ENCODE assay signal across 1 cellular context in genomic region chr6:30541515-30542403, GRCh38.
TF ChIP-seq lines count a peak whose summit lies in the region.

No MANE protein-coding gene starts in this region.

TF ChIP-seq in HepG2, 621 proteins besides CTCF, POLR2A, EP300 and RAD21 (continues in another document):
- TF ChIP-seq BHLHE40 (IDR thresholded peaks at IDR 0.05; ENCODE audit: low read length) (no peak), ZNF101 (CRISPR knock-in tag; IDR thresholded peaks at IDR 0.05; ENCODE audit: borderline replicate concordance, low read depth) (no peak), HES4 (CRISPR knock-in tag; IDR thresholded peaks at IDR 0.05; ENCODE audit: borderline replicate concordance) (no peak), ZNF350 (CRISPR knock-in tag; IDR thresholded peaks at IDR 0.05; ENCODE audit: borderline replicate concordance, low read depth) (peak; percentile 55; the same call in 1 of the 2 replicates), ZNF383 (CRISPR knock-in tag; IDR thresholded peaks at IDR 0.05; ENCODE audit: borderline replicate concordance) (no peak), SAP130 (CRISPR knock-in tag; IDR thresholded peaks at IDR 0.05; ENCODE audit: low read depth) (peak; percentile 78), ARID4A (CRISPR knock-in tag; IDR thresholded peaks at IDR 0.05; ENCODE audit: borderline replicate concordance) (peak; percentile 54; the same call in 1 of the 2 replicates), NBN (conservative IDR thresholded peaks at IDR 0.05) (no peak), LCORL (IDR thresholded peaks at IDR 0.05) (no peak), LCORL (CRISPR knock-in tag; IDR thresholded peaks at IDR 0.05) (0 out of 2 replicates have a peak, but pooled peaks have one; percentile 20), MIER3 (CRISPR knock-in tag; IDR thresholded peaks at IDR 0.05; ENCODE audit: borderline replicate concordance) (0 out of 2 replicates have a peak, but pooled peaks have one; percentile 17), PITX1 (CRISPR knock-in tag; IDR thresholded peaks at IDR 0.05) (no peak), TFAP4 (IDR thresholded peaks at IDR 0.05; ENCODE audit: borderline replicate concordance, low read depth) (no peak), GATAD2A (CRISPR knock-in tag; IDR thresholded peaks at IDR 0.05) (peak; percentile 50), SP5 (CRISPR knock-in tag; IDR thresholded peaks at IDR 0.05; ENCODE audit: borderline replicate concordance, low read depth) (peak; percentile 52; the same call in 1 of the 2 replicates), ZNF788 (CRISPR knock-in tag; IDR thresholded peaks at IDR 0.05; ENCODE audit: borderline replicate concordance) (peak; percentile 26; the same call in 1 of the 2 replicates), KMT2B (CRISPR knock-in tag; IDR thresholded peaks at IDR 0.05) (0 out of 2 replicates have a peak, but pooled peaks have one; percentile 34), KLF9 (CRISPR knock-in tag; IDR thresholded peaks at IDR 0.05; ENCODE audit: low read depth) (peak; percentile 85; the same call in 1 of the 2 replicates), ZNF850 (CRISPR knock-in tag; conservative IDR thresholded peaks at IDR 0.05) (no peak), MIXL1 (CRISPR knock-in tag; IDR thresholded peaks at IDR 0.05) (peak; percentile 69; the same call in 1 of the 2 replicates), HMGXB4 (CRISPR knock-in tag; IDR thresholded peaks at IDR 0.05; ENCODE audit: borderline replicate concordance in 1 of 2, low read depth in 1 of 2) (peak; percentile 43 to 75; a peak in 3 of 4 replicates), ZNF570 (CRISPR knock-in tag; IDR thresholded peaks at IDR 0.05; ENCODE audit: borderline replicate concordance) (no peak), YEATS2 (CRISPR knock-in tag; IDR thresholded peaks at IDR 0.05; ENCODE audit: borderline replicate concordance) (peak; percentile 48; the same call in 1 of the 2 replicates), SSRP1 (CRISPR knock-in tag; IDR thresholded peaks at IDR 0.05) (no peak), ELF3 (CRISPR knock-in tag; IDR thresholded peaks at IDR 0.05) (peak; percentile 66; the same call in 1 of the 2 replicates), ZMAT3 (CRISPR knock-in tag; conservative IDR thresholded peaks at IDR 0.05) (0 out of 2 replicates have a peak, but pooled peaks have one; percentile 43), XRCC5 (optimal IDR thresholded peaks at IDR 0.05; ENCODE audit: low read length) (peak; percentile 91), ZNF317 (CRISPR knock-in tag; IDR thresholded peaks at IDR 0.05) (no peak), SOX5 (CRISPR knock-in tag; IDR thresholded peaks at IDR 0.05; ENCODE audit: borderline replicate concordance) (peak; percentile 26; the same call in 1 of the 2 replicates), ZNF670 (CRISPR knock-in tag; IDR thresholded peaks at IDR 0.05; ENCODE audit: borderline replicate concordance) (0 out of 2 replicates have a peak, but pooled peaks have one; percentile 27), NFKBIZ (CRISPR knock-in tag; IDR thresholded peaks at IDR 0.05) (no peak), RXRB (CRISPR knock-in tag; IDR thresholded peaks at IDR 0.05; ENCODE audit: borderline replicate concordance) (peak; percentile 21; the same call in 1 of the 2 replicates), ZSCAN9 (CRISPR knock-in tag; IDR thresholded peaks at IDR 0.05; ENCODE audit: borderline replicate concordance) (0 out of 2 replicates have a peak, but pooled peaks have one; percentile 36), MAFK (conservative IDR thresholded peaks at IDR 0.05 in 1 of 2, IDR thresholded peaks at IDR 0.05 in 1 of 2; ENCODE audit: low read length in 2 of 2) (no peak), SMYD3 (CRISPR knock-in tag; IDR thresholded peaks at IDR 0.05) (peak; percentile 35; the same call in 1 of the 2 replicates), ZNF138 (CRISPR knock-in tag; IDR thresholded peaks at IDR 0.05; ENCODE audit: low read depth) (no peak), FOXK1 (CRISPR knock-in tag; IDR thresholded peaks at IDR 0.05; ENCODE audit: borderline replicate concordance, low read depth) (peak; percentile 3; the same call in 1 of the 2 replicates), KLF12 (CRISPR knock-in tag; IDR thresholded peaks at IDR 0.05; ENCODE audit: borderline replicate concordance) (no peak), ZBTB38 (CRISPR knock-in tag; IDR thresholded peaks at IDR 0.05) (0 out of 2 replicates have a peak, but pooled peaks have one; percentile 35), KDM1A (CRISPR knock-in tag; IDR thresholded peaks at IDR 0.05) (no peak), FOXO1 (CRISPR knock-in tag; IDR thresholded peaks at IDR 0.05) (no peak), ZNF574 (CRISPR knock-in tag; IDR thresholded peaks at IDR 0.05) (peak; percentile 38; the same call in 1 of the 2 replicates), SALL1 (CRISPR knock-in tag; IDR thresholded peaks at IDR 0.05) (peak; percentile 22; the same call in 1 of the 2 replicates), ZKSCAN1 (IDR thresholded peaks at IDR 0.05; ENCODE audit: low read length) (no peak)
- TF ChIP-seq, protein P1, sequence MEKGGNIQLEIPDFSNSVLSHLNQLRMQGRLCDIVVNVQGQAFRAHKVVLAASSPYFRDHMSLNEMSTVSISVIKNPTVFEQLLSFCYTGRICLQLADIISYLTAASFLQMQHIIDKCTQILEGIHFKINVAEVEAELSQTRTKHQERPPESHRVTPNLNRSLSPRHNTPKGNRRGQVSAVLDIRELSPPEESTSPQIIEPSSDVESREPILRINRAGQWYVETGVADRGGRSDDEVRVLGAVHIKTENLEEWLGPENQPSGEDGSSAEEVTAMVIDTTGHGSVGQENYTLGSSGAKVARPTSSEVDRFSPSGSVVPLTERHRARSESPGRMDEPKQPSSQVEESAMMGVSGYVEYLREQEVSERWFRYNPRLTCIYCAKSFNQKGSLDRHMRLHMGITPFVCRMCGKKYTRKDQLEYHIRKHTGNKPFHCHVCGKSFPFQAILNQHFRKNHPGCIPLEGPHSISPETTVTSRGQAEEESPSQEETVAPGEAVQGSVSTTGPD (CRISPR knock-in tag; IDR thresholded peaks at IDR 0.05): no peak
- TF ChIP-seq, protein P2, sequence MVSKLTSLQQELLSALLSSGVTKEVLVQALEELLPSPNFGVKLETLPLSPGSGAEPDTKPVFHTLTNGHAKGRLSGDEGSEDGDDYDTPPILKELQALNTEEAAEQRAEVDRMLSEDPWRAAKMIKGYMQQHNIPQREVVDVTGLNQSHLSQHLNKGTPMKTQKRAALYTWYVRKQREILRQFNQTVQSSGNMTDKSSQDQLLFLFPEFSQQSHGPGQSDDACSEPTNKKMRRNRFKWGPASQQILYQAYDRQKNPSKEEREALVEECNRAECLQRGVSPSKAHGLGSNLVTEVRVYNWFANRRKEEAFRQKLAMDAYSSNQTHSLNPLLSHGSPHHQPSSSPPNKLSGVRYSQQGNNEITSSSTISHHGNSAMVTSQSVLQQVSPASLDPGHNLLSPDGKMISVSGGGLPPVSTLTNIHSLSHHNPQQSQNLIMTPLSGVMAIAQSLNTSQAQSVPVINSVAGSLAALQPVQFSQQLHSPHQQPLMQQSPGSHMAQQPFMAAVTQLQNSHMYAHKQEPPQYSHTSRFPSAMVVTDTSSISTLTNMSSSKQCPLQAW (CRISPR knock-in tag; IDR thresholded peaks at IDR 0.05): peak; percentile 45
- TF ChIP-seq, protein P3, sequence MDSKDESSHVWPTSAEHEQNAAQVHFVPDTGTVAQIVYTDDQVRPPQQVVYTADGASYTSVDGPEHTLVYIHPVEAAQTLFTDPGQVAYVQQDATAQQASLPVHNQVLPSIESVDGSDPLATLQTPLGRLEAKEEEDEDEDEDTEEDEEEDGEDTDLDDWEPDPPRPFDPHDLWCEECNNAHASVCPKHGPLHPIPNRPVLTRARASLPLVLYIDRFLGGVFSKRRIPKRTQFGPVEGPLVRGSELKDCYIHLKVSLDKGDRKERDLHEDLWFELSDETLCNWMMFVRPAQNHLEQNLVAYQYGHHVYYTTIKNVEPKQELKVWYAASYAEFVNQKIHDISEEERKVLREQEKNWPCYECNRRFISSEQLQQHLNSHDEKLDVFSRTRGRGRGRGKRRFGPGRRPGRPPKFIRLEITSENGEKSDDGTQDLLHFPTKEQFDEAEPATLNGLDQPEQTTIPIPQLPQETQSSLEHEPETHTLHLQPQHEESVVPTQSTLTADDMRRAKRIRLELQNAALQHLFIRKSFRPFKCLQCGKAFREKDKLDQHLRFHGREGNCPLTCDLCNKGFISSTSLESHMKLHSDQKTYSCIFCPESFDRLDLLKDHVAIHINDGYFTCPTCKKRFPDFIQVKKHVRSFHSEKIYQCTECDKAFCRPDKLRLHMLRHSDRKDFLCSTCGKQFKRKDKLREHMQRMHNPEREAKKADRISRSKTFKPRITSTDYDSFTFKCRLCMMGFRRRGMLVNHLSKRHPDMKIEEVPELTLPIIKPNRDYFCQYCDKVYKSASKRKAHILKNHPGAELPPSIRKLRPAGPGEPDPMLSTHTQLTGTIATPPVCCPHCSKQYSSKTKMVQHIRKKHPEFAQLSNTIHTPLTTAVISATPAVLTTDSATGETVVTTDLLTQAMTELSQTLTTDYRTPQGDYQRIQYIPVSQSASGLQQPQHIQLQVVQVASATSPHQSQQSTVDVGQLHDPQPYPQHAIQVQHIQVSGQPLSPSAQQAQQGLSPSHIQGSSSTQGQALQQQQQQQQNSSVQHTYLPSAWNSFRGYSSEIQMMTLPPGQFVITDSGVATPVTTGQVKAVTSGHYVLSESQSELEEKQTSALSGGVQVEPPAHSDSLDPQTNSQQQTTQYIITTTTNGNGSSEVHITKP (CRISPR knock-in tag; IDR thresholded peaks at IDR 0.05; ENCODE audit: low read depth): peak; percentile 53; the same call in 1 of the 2 replicates
